ENCODE assay signal across 11 cellular contexts in genomic region chr22:37550921-37551320, GRCh38. TPM values are rescaled to one million over a fixed set of nuclear protein-coding genes. Genes with fewer than 3 reads are reported as not detected.
"Had no signal": no experiment of that assay in that cellular context is flagged by ENCODE, and none has a peak within 500 bp of the region (broad histone marks: within the 10 kb centered on the region; RNA-seq: fewer than 3 reads in every experiment).

No MANE protein-coding gene starts in this region.

RNA-seq across cellular contexts. Expression of gene CDC42EP1, which starts 9.4 kb away (rescaled TPM):
- polyA plus RNA-seq: naive thymus-derived CD4-positive, alpha-beta T cell had no signal

RNA-seq across cellular contexts. Expression of gene LGALS2, which starts 29.0 kb away (rescaled TPM):
- total RNA-seq: activated naive CD4-positive, alpha-beta T cell treated with anti-CD3 and anti-CD28 coated beads for 36 hours; activated naive CD8-positive, alpha-beta T cell treated with anti-CD3 and anti-CD28 coated beads for 36 hours; dermis microvascular lymphatic vessel endothelial cell; gastroesophageal sphincter; osteoblast; posterior vena cava; renal cortical epithelial cell; sciatic nerve; testis had no signal
- polyA plus RNA-seq: SK-N-SH had no signal

RNA-seq across cellular contexts. Expression of gene CARD10, which starts 31.7 kb away (rescaled TPM):
- total RNA-seq: activated naive CD4-positive, alpha-beta T cell treated with anti-CD3 and anti-CD28 coated beads for 36 hours had no signal
